Comparison of ENCODE assay signal across 23 cellular contexts in genomic region chr5:568809-569208, GRCh38.
"Had no signal": no experiment of that assay in that cellular context is flagged by ENCODE, and none has a peak within 500 bp of the region (broad histone marks: within the 10 kb centered on the region; RNA-seq: fewer than 3 reads in every experiment).

No MANE protein-coding gene starts in this region.

- H3K9me3 ChIP-seq: ascending aorta had no signal

- H3K9ac ChIP-seq: KMS-11, SK-N-SH had no signal

- H3K36me3 Mint-ChIP-seq: activated naive CD4-positive, alpha-beta T cell treated with anti-CD3 and anti-CD28 coated beads, Interleukin-2, amount 50 U/mL, for 24 hours; activated naive CD8-positive, alpha-beta T cell treated with anti-CD3 and anti-CD28 coated beads, Interleukin-2, amount 10 ng/mL, durations not matched to agents 7 days and 5 days had no signal

- H3K27me3 ChIP-seq: ascending aorta had no signal

- DNase-seq: activated CD4-positive, alpha-beta T cell treated with anti-CD3 and anti-CD28 coated beads, Interleukin-2, amount 10 ng/mL, durations not matched to agents 7 days and 5 days; activated CD4-positive, alpha-beta T cell treated with anti-CD3 and anti-CD28 coated beads, Interleukin-2, amount 50 U/mL, for 48 hours; activated effector memory CD4-positive, alpha-beta T cell treated with anti-CD3 and anti-CD28 coated beads, Interleukin-2, amount 50 U/mL, for 16 hours; activated naive CD4-positive, alpha-beta T cell; activated naive CD8-positive, alpha-beta T cell treated with anti-CD3 and anti-CD28 coated beads, Interleukin-2, amount 10 ng/mL, durations not matched to agents 7 days and 5 days; activated T-cell treated with anti-CD3 and anti-CD28 coated beads, Interleukin-2, amount 50 U/mL, for 48 hours; amygdala; MM.1S; NCI-H1092; NCI-H1436 treated with DMSO at 0.1 percent for 48 hours; NCI-H1694 treated with DMSO at 0.1 percent for 48 hours; NCI-H2029; NCI-H345; NCI-H524 treated with DMSO at 0.1 percent for 48 hours; SHP77 treated with DMSO at 0.1 percent for 48 hours; SK-N-SH had no signal

- H3K4me3 ChIP-seq: ascending aorta, cardiac muscle cell, SJSA1 had no signal

- H3K4me2 ChIP-seq: KMS-11, SK-N-SH had no signal

- H3K27ac ChIP-seq: ascending aorta, cardiac muscle cell, KMS-11, SJSA1 had no signal

- H3K4me3 Mint-ChIP-seq: activated CD4-positive, alpha-beta T cell treated with anti-CD3 and anti-CD28 coated beads, Interleukin-2, amount 10 ng/mL, durations not matched to agents 7 days and 5 days; activated naive CD4-positive, alpha-beta T cell treated with anti-CD3 and anti-CD28 coated beads, Interleukin-2, amount 50 U/mL, for 24 hours; activated naive CD8-positive, alpha-beta T cell treated with anti-CD3 and anti-CD28 coated beads, Interleukin-2, amount 10 ng/mL, durations not matched to agents 7 days and 5 days; T-helper 1 cell treated with Interleukin-12 subunit alpha and Interleukin-12 subunit beta and Interleukin-4 antibody, amounts not matched to agents 30 μg/mL and 1 μg/mL, for 36 hours; T-helper 2 cell treated with Interferon-gamma antibody and Interleukin-4, amounts not matched to agents 5 μg/mL and 100 μg/mL, for 36 hours had no signal

- H3K4me1 Mint-ChIP-seq: activated CD4-positive, alpha-beta T cell treated with anti-CD3 and anti-CD28 coated beads, Interleukin-2, amount 10 ng/mL, durations not matched to agents 7 days and 5 days; activated naive CD4-positive, alpha-beta T cell treated with anti-CD3 and anti-CD28 coated beads, Interleukin-2, amount 50 U/mL, for 24 hours; activated naive CD8-positive, alpha-beta T cell treated with anti-CD3 and anti-CD28 coated beads, Interleukin-2, amount 10 ng/mL, durations not matched to agents 7 days and 5 days had no signal

- H3K27ac Mint-ChIP-seq: activated CD4-positive, alpha-beta T cell treated with anti-CD3 and anti-CD28 coated beads, Interleukin-2, amount 10 ng/mL, durations not matched to agents 7 days and 5 days; activated naive CD8-positive, alpha-beta T cell treated with anti-CD3 and anti-CD28 coated beads, Interleukin-2, amount 10 ng/mL, durations not matched to agents 7 days and 5 days; T-helper 1 cell treated with Interleukin-12 subunit alpha and Interleukin-12 subunit beta and Interleukin-4 antibody, amounts not matched to agents 30 μg/mL and 1 μg/mL, for 36 hours; T-helper 2 cell treated with Interferon-gamma antibody and Interleukin-4, amounts not matched to agents 5 μg/mL and 100 μg/mL, for 36 hours had no signal

- H3K4me1 ChIP-seq: ascending aorta had no signal

- H3K36me3 ChIP-seq: ascending aorta, cardiac muscle cell, SJSA1 had no signal

- H3K9me3 Mint-ChIP-seq: activated CD4-positive, alpha-beta T cell treated with anti-CD3 and anti-CD28 coated beads, Interleukin-2, amount 10 ng/mL, durations not matched to agents 7 days and 5 days; activated naive CD4-positive, alpha-beta T cell treated with anti-CD3 and anti-CD28 coated beads, Interleukin-2, amount 50 U/mL, for 24 hours; activated naive CD8-positive, alpha-beta T cell treated with anti-CD3 and anti-CD28 coated beads, Interleukin-2, amount 10 ng/mL, durations not matched to agents 7 days and 5 days; T-helper 1 cell treated with Interleukin-12 subunit alpha and Interleukin-12 subunit beta and Interleukin-4 antibody, amounts not matched to agents 30 μg/mL and 1 μg/mL, for 36 hours; T-helper 2 cell treated with Interferon-gamma antibody and Interleukin-4, amounts not matched to agents 5 μg/mL and 100 μg/mL, for 36 hours had no signal
